8 cellular contexts compared by ENCODE assay signal in genomic region chr18:77248873-77249582, GRCh38. TPM values are rescaled to one million over a fixed set of nuclear protein-coding genes. Genes with fewer than 3 reads are reported as not detected.
A peak's percentile ranks its signal among the peaks of the same experiment; 100 is the strongest.
DNase-seq lines count a peak whose midpoint lies in the region; ATAC-seq and TF ChIP-seq lines count a peak whose summit lies in the region.

No MANE protein-coding gene starts in this region.

- peak overlapping the region; percentile 20 for H3K4me2 ChIP-seq in GM23248 (ENCODE audit: unreplicated experiment)

- H3K27me3 ChIP-seq in GM23248 (replicated peaks; ENCODE audit: insufficient read depth) = peaks cover 45% of the 10 kb centered on the region
- peaks cover 34 to 55% (median 38%) of the 10 kb centered on the region in 3 donors for H3K27me3 ChIP-seq in gastrocnemius medialis

- intact Hi-C loops in activated B cell treated with CpG ODN at 0.5 μM for 24 hours (cut with micrococcal nuclease) = no loop called here
- intact Hi-C loops in gastrocnemius medialis (cut with DNase I; ENCODE audit: low total_unique reads) = no loop called here

- H3K27me3 Mint-ChIP-seq in activated B cell treated with CpG ODN at 0.5 μM for 24 hours (peaks cover 42% of the 10 kb centered on the region), glutamatergic neuron (ENCODE audit: unreplicated experiment) (peaks cover 15% of the 10 kb centered on the region)

- CTCF ChIA-PET in activated B cell treated with CpG ODN at 0.5 μM for 24 hours (lab: Charles Lee) = no interaction called here
- CTCF ChIA-PET in GM10248 (lab: Yijun Ruan, JAX) = no interaction called here

- H3F3A ChIP-seq in GM23248 (ENCODE audit: insufficient read depth) = no peaks in the 10 kb centered on the region

- H3K4me3 ChIP-seq in GM23248 (peak overlapping the region; percentile 45), gastrocnemius medialis (peak overlapping the region; percentile 5 to 56 (median 36))

- H2AFZ ChIP-seq in GM23248 = no peak overlapping the region

- no peak for TF ChIP-seq POLR2A in gastrocnemius medialis (IDR thresholded peaks at IDR 0.05)

- H4K20me1 ChIP-seq in GM23248 (ENCODE audit: insufficient read depth) = no peaks in the 10 kb centered on the region

- no peaks in the 10 kb centered on the region for H3K36me3 ChIP-seq in GM23248 (ENCODE audit: low read depth)
- no peaks in the 10 kb centered on the region for H3K36me3 ChIP-seq in gastrocnemius medialis

- H3K9me3 ChIP-seq in GM23248 (ENCODE audit: low read depth) (no peaks in the 10 kb centered on the region), gastrocnemius medialis (no peaks in the 10 kb centered on the region)

- no peak overlapping the region for H3K9ac ChIP-seq in GM23248

- no peak for TF ChIP-seq CTCF in activated B cell treated with CpG ODN at 0.5 μM for 24 hours (IDR thresholded peaks at IDR 0.05)
- no peak for TF ChIP-seq CTCF in glutamatergic neuron (IDR thresholded peaks at IDR 0.05; ENCODE audit: partially characterized antibody, unreplicated experiment)
- TF ChIP-seq CTCF in gastrocnemius medialis (IDR thresholded peaks at IDR 0.05 in 4 of 5, conservative IDR thresholded peaks at IDR 0.05 in 1 of 5) = no peak
- no peak for TF ChIP-seq CTCF in GM10248 (IDR thresholded peaks at IDR 0.05; ENCODE audit: control extremely low read depth, extremely low read depth, low read depth, missing control alignments)

- H3K4me3 Mint-ChIP-seq in activated B cell treated with CpG ODN at 0.5 μM for 24 hours = peak overlapping the region; percentile 24
- H3K4me3 Mint-ChIP-seq in glutamatergic neuron (ENCODE audit: unreplicated experiment) = peak overlapping the region; percentile 78

- H3K4me1 ChIP-seq in GM23248 (ENCODE audit: insufficient read depth) = no peaks in the 10 kb centered on the region
- peaks cover 0 to 8% of the 10 kb centered on the region in 2 donors for H3K4me1 ChIP-seq in gastrocnemius medialis

- POLR2A ChIA-PET in activated B cell treated with CpG ODN at 0.5 μM for 24 hours (lab: Charles Lee) = no interaction called here
- POLR2A ChIA-PET in GM10248 (lab: Yijun Ruan, JAX) = no interaction called here

- in situ Hi-C loops in GM23248 (cut with MboI) (no loop called here), gastrocnemius medialis (cut with MboI; ENCODE audit: low sequenced_read_pairs in 4 of 4) (no loop called here)

- no peaks in the 10 kb centered on the region for H3K79me2 ChIP-seq in GM23248 (ENCODE audit: insufficient read depth)

- no peak overlapping the region for H3K27ac ChIP-seq in GM23248
- H3K27ac ChIP-seq in gastrocnemius medialis = no peak overlapping the region

- peaks cover 10% of the 10 kb centered on the region for H3K4me1 Mint-ChIP-seq in activated B cell treated with CpG ODN at 0.5 μM for 24 hours
- peaks cover 14% of the 10 kb centered on the region for H3K4me1 Mint-ChIP-seq in glutamatergic neuron (ENCODE audit: low read depth, unreplicated experiment)

- 4 to 5% methylated on average over 18 to 21 of the region's 22 CpGs for WGBS in GM23248 (ENCODE audit: low coverage in 1 of 2, low lambda C conversion rate in 2 of 2, missing lambda C conversion rate in 2 of 2), 2 experiments

- peaks cover 12% of the 10 kb centered on the region for H3K9me3 Mint-ChIP-seq in activated B cell treated with CpG ODN at 0.5 μM for 24 hours
- peaks cover 8% of the 10 kb centered on the region for H3K9me3 Mint-ChIP-seq in glutamatergic neuron (ENCODE audit: unreplicated experiment)

- ATAC-seq in activated B cell treated with CpG ODN at 0.5 μM for 24 hours (ENCODE audit: low read depth) = no peak
- ATAC-seq in gastrocnemius medialis = no peak
- no peak for ATAC-seq in HG02973 (IDR thresholded peaks at IDR 0.05; ENCODE audit: unreplicated experiment)

- no peak overlapping the region for H3K27ac Mint-ChIP-seq in activated B cell treated with CpG ODN at 0.5 μM for 24 hours
- H3K27ac Mint-ChIP-seq in glutamatergic neuron (ENCODE audit: unreplicated experiment) = peak overlapping the region; percentile 28

- no peaks in the 10 kb centered on the region for H3K9me2 ChIP-seq in GM23248 (ENCODE audit: insufficient read depth)

- H3K36me3 Mint-ChIP-seq in activated B cell treated with CpG ODN at 0.5 μM for 24 hours (ENCODE audit: low read depth) (no peaks in the 10 kb centered on the region), glutamatergic neuron (ENCODE audit: unreplicated experiment) (peaks cover 21% of the 10 kb centered on the region)

- DNase-seq in GM23248 (no peak), activated B cell treated with CpG ODN at 0.5 μM for 24 hours (no peak), glutamatergic neuron (no peak), gastrocnemius medialis (no peak), AG08396 (ENCODE audit: low spot score) (no peak), NCI-H2081 treated with DMSO at 0.1 percent for 48 hours (lab: John Stamatoyannopoulos, UW) (no peak), GM10248 (ENCODE audit: extremely low spot score) (no peak)

RNA-seq across cellular contexts. Expression of gene GALR1, which starts 0.6 kb away (rescaled TPM):
- not detected in 2 replicates for total RNA-seq in GM23248 (2014; rRNA removed; shearing (Covaris generic))
- not detected in 2 replicates for polyA plus RNA-seq in GM23248 (2016; fragmentation: Nextera tagmentation; extraction: Ambion mirVana)
- total RNA-seq in activated B cell treated with CpG ODN at 0.5 μM for 24 hours (not detected in 2 replicates), glutamatergic neuron (ENCODE audit: unreplicated experiment) (0.49 TPM), gastrocnemius medialis (not detected)
